Comparison of ENCODE assay signal across 14 cellular contexts in genomic region chr13:77190349-77190748, GRCh38.
DNase-seq lines count a peak whose midpoint lies in the region; ATAC-seq and TF ChIP-seq lines count a peak whose summit lies in the region.
"Had no signal": no experiment of that assay in that cellular context is flagged by ENCODE, and none has a peak within 500 bp of the region (broad histone marks: within the 10 kb centered on the region; RNA-seq: fewer than 3 reads in every experiment).

No MANE protein-coding gene starts in this region.

- H3K9me3 Mint-ChIP-seq in activated naive CD8-positive, alpha-beta T cell (ENCODE audit: low read depth) = no peaks in the 10 kb centered on the region
- H3K9me3 Mint-ChIP-seq in activated naive CD8-positive, alpha-beta T cell treated with anti-CD3 and anti-CD28 coated beads, Interleukin-2, amount 50 U/mL, for 24 hours = no peaks in the 10 kb centered on the region
- H3K9me3 Mint-ChIP-seq in activated B cell treated with CpG ODN at 0.5 μM for 24 hours (no peaks in the 10 kb centered on the region), memory B cell (no peaks in the 10 kb centered on the region)
- H3K9me3 Mint-ChIP-seq: CD14-positive monocyte had no signal

- ATAC-seq in activated naive CD8-positive, alpha-beta T cell treated with anti-CD3 and anti-CD28 coated beads, Interleukin-2, amount 50 U/mL, for 24 hours = no peak
- ATAC-seq in activated B cell treated with CpG ODN at 0.5 μM for 24 hours (ENCODE audit: low read depth) (no peak), memory B cell (ENCODE audit: low read depth) (no peak), Right ventricle myocardium superior (ENCODE audit: poor library complexity) (no peak)
- ATAC-seq: A549, GM12878 had no signal

- peaks cover 21% of the 10 kb centered on the region for H3K36me3 Mint-ChIP-seq in activated naive CD8-positive, alpha-beta T cell
- H3K36me3 Mint-ChIP-seq in activated naive CD8-positive, alpha-beta T cell treated with anti-CD3 and anti-CD28 coated beads, Interleukin-2, amount 50 U/mL, for 24 hours (ENCODE audit: low read depth) = peaks cover 46% of the 10 kb centered on the region
- peaks cover 64% of the 10 kb centered on the region for H3K36me3 Mint-ChIP-seq in activated B cell treated with CpG ODN at 0.5 μM for 24 hours (ENCODE audit: low read depth)
- H3K36me3 Mint-ChIP-seq in memory B cell = peaks cover 30% of the 10 kb centered on the region

- no peaks in the 10 kb centered on the region for H3K27me3 Mint-ChIP-seq in activated naive CD8-positive, alpha-beta T cell
- H3K27me3 Mint-ChIP-seq in activated naive CD8-positive, alpha-beta T cell treated with anti-CD3 and anti-CD28 coated beads, Interleukin-2, amount 50 U/mL, for 24 hours = no peaks in the 10 kb centered on the region
- H3K27me3 Mint-ChIP-seq in activated B cell treated with CpG ODN at 0.5 μM for 24 hours (no peaks in the 10 kb centered on the region), memory B cell (no peaks in the 10 kb centered on the region)

- no peak for DNase-seq in activated naive CD8-positive, alpha-beta T cell treated with anti-CD3 and anti-CD28 coated beads, Interleukin-2, amount 50 U/mL, for 24 hours
- no peak for DNase-seq in activated B cell treated with CpG ODN at 0.5 μM for 24 hours
- no peak for DNase-seq in memory B cell (ENCODE audit: low spot score in 2 of 2)
- DNase-seq in Right ventricle myocardium superior = no peak
- no peak for DNase-seq in anterior cingulate cortex (lab: John Stamatoyannopoulos, UW)
- DNase-seq: Calu3, DMS 273 treated with DMSO at 0.1 percent for 48 hours, DMS79, GM23248, IMR-90 had no signal

- H3K4me3 Mint-ChIP-seq in activated naive CD8-positive, alpha-beta T cell = no peak overlapping the region
- no peak overlapping the region for H3K4me3 Mint-ChIP-seq in activated naive CD8-positive, alpha-beta T cell treated with anti-CD3 and anti-CD28 coated beads, Interleukin-2, amount 50 U/mL, for 24 hours
- no peak overlapping the region for H3K4me3 Mint-ChIP-seq in activated B cell treated with CpG ODN at 0.5 μM for 24 hours
- no peak overlapping the region for H3K4me3 Mint-ChIP-seq in memory B cell
- H3K4me3 Mint-ChIP-seq: CD14-positive monocyte had no signal

- intact Hi-C loops in activated B cell treated with CpG ODN at 0.5 μM for 24 hours (cut with micrococcal nuclease) = no loop called here
- intact Hi-C loops in Right ventricle myocardium superior (cut with DNase I) = no loop called here

- CTCF ChIA-PET in activated B cell treated with CpG ODN at 0.5 μM for 24 hours (lab: Charles Lee) = no interaction called here

- H3K4me1 Mint-ChIP-seq in activated naive CD8-positive, alpha-beta T cell (ENCODE audit: low read depth) = peaks cover 10% of the 10 kb centered on the region
- H3K4me1 Mint-ChIP-seq in activated naive CD8-positive, alpha-beta T cell treated with anti-CD3 and anti-CD28 coated beads, Interleukin-2, amount 50 U/mL, for 24 hours = peaks cover 6% of the 10 kb centered on the region
- H3K4me1 Mint-ChIP-seq in activated B cell treated with CpG ODN at 0.5 μM for 24 hours (peaks cover 7% of the 10 kb centered on the region), memory B cell (peaks cover 4% of the 10 kb centered on the region)
- H3K4me1 Mint-ChIP-seq: CD14-positive monocyte had no signal

- POLR2A ChIA-PET in activated B cell treated with CpG ODN at 0.5 μM for 24 hours (lab: Charles Lee) = no interaction called here

- TF ChIP-seq CTCF in activated B cell treated with CpG ODN at 0.5 μM for 24 hours (IDR thresholded peaks at IDR 0.05) = no peak

- peak overlapping the region; percentile 46 for H3K27ac Mint-ChIP-seq in activated naive CD8-positive, alpha-beta T cell
- no peak overlapping the region for H3K27ac Mint-ChIP-seq in activated naive CD8-positive, alpha-beta T cell treated with anti-CD3 and anti-CD28 coated beads, Interleukin-2, amount 50 U/mL, for 24 hours
- H3K27ac Mint-ChIP-seq in activated B cell treated with CpG ODN at 0.5 μM for 24 hours (peak overlapping the region; percentile 30), memory B cell (peak overlapping the region; percentile 17)
- H3K27ac Mint-ChIP-seq: CD14-positive monocyte had no signal
